Comparison of ENCODE assay signal across 8 cellular contexts in the genomic region with DNA sequence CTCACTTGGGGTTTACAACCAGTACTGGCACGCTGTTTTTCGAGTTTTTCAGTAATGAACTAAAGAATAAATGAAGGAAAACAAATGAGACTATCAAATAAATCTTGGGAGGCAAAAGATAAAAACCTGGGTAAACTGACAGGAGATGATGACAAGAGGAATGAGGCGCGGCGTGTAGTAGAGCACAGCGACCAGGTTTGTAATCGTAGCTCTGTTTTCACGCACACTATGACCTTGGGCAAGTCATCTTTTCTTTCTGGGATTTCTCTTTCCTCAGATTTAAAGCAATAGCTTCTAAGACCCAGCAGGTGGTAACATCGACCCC. TPM values are rescaled to one million over a fixed set of nuclear protein-coding genes. Genes with fewer than 3 reads are reported as not detected.
DNase-seq lines count a peak whose midpoint lies in the region; ATAC-seq, FAIRE-seq and TF ChIP-seq lines count a peak whose summit lies in the region.

No MANE protein-coding gene starts in this region.

- no peak for ATAC-seq in HG03460 (IDR thresholded peaks at IDR 0.05; ENCODE audit: unreplicated experiment)
- ATAC-seq in HG03045 (IDR thresholded peaks at IDR 0.05; ENCODE audit: unreplicated experiment): no peak

- H2BK5ac ChIP-seq in neuronal stem cell (ENCODE audit: low read length): no peak overlapping the region

- no peak for DNase-seq in CD4-positive, alpha-beta memory T cell
- DNase-seq in OCI-LY7 (ENCODE audit: low spot score): no peak
- no peak for DNase-seq in endothelial cell of umbilical vein (ENCODE audit: low read depth, low spot score)
- DNase-seq in neuronal stem cell (ENCODE audit: low spot score): no peak
- DNase-seq in stimulated activated CD8-positive, alpha-beta memory T cell treated with anti-CD3 and anti-CD28 coated beads, Interleukin-4, amount 100 ng/mL, for 48 hours: no peak
- DNase-seq in NCI-H345 (lab: John Stamatoyannopoulos, UW): no peak

- peaks cover 28% of the 10 kb centered on the region for H3K4me1 ChIP-seq in CD4-positive, alpha-beta memory T cell (ENCODE audit: insufficient read depth, low read length)
- peaks cover 27% of the 10 kb centered on the region for H3K4me1 ChIP-seq in OCI-LY7 (ENCODE audit: insufficient read depth, low read length, poor library complexity, severe bottlenecking)
- peaks cover 6% of the 10 kb centered on the region for H3K4me1 ChIP-seq in endothelial cell of umbilical vein (ENCODE audit: control insufficient read depth, extremely low read depth, insufficient read depth, low read length)
- H3K4me1 ChIP-seq in neuronal stem cell (ENCODE audit: control insufficient read depth in 2 of 2, insufficient read depth in 1 of 2, low read depth in 1 of 2, low read length in 2 of 2): peaks cover 1 to 6% of the 10 kb centered on the region in 2 donors

- WGBS in neuronal stem cell (ENCODE audit: extremely low coverage in 2 of 2, insufficient read length in 2 of 2, insufficient replicate concordance in 1 of 2), 2 donors: no CpG with 5 or more reads among the region's 9 CpGs

- H3K27ac Mint-ChIP-seq in CD4-positive, alpha-beta memory T cell: peak overlapping the region in 6 of 7 donors; percentile 98 to 100 (median 99)

- no peak overlapping the region for H3K14ac ChIP-seq in neuronal stem cell (ENCODE audit: low read length)

- H3K4me3 ChIP-seq in CD4-positive, alpha-beta memory T cell (ENCODE audit: low read length in 2 of 2): peak overlapping the region; percentile 53 to 97
- H3K4me3 ChIP-seq in OCI-LY7 (ENCODE audit: low read depth, low read length, poor library complexity, severe bottlenecking) (peak overlapping the region; percentile 86), endothelial cell of umbilical vein (replicated peaks in 1 of 3; ENCODE audit: insufficient read depth in 1 of 3, low read depth in 1 of 3, low read length in 3 of 3) (peak overlapping the region; percentile 71 to 91 (median 77)), neuronal stem cell (ENCODE audit: low read length in 2 of 2) (peak overlapping the region; percentile 75 to 99)

- no peak for TF ChIP-seq POLR2A in endothelial cell of umbilical vein (IDR thresholded peaks at IDR 0.05; ENCODE audit: low read depth, low read length)

- H2AFZ ChIP-seq in OCI-LY7 (ENCODE audit: low read length) (peak overlapping the region; percentile 47), endothelial cell of umbilical vein (ENCODE audit: low read depth, low read length) (peak overlapping the region; percentile 93), neuronal stem cell (ENCODE audit: low read length) (peak overlapping the region; percentile 87)

- H3K79me1 ChIP-seq in neuronal stem cell (ENCODE audit: low read depth, low read length): peaks cover 2% of the 10 kb centered on the region

- H3K4me2 ChIP-seq in OCI-LY7 (ENCODE audit: low read length): peak overlapping the region; percentile 88
- H3K4me2 ChIP-seq in endothelial cell of umbilical vein (ENCODE audit: insufficient read depth, low read length): peak overlapping the region; percentile 87
- H3K4me2 ChIP-seq in neuronal stem cell (ENCODE audit: insufficient read depth, low read length, poor library complexity, severe bottlenecking): peak overlapping the region; percentile 53

- no peaks in the 10 kb centered on the region for H3K9me3 ChIP-seq in CD4-positive, alpha-beta memory T cell (ENCODE audit: control insufficient read depth in 1 of 2, low read length in 2 of 2)
- H3K9me3 ChIP-seq in OCI-LY7 (ENCODE audit: low read length) (no peaks in the 10 kb centered on the region), endothelial cell of umbilical vein (replicated peaks; ENCODE audit: control insufficient read depth, insufficient read depth, low read length) (no peaks in the 10 kb centered on the region), neuronal stem cell (replicated peaks in 1 of 2; ENCODE audit: control insufficient read depth in 2 of 2, insufficient read depth in 1 of 2, low read depth in 1 of 2, low read length in 2 of 2) (no peaks in the 10 kb centered on the region)

- peaks cover 7% of the 10 kb centered on the region for H3K79me2 ChIP-seq in OCI-LY7 (ENCODE audit: insufficient read depth, low read depth, low read length)
- H3K79me2 ChIP-seq in endothelial cell of umbilical vein (ENCODE audit: control insufficient read depth, insufficient read depth, low read length): peaks cover 12% of the 10 kb centered on the region

- TF ChIP-seq CTCF in OCI-LY7 (conservative IDR thresholded peaks at IDR 0.05; ENCODE audit: low read length) (peak; percentile 42; the same call in 1 of the 2 replicates), endothelial cell of umbilical vein (IDR thresholded peaks at IDR 0.05; ENCODE audit: extremely low read depth in 1 of 2, insufficient read depth in 1 of 2, low read depth in 1 of 2, low read length in 2 of 2) (no peak)

- H3K4me3 Mint-ChIP-seq in CD4-positive, alpha-beta memory T cell: peak overlapping the region; percentile 97 to 100 (median 99)

- peaks cover 4% of the 10 kb centered on the region for H3K36me3 ChIP-seq in CD4-positive, alpha-beta memory T cell (ENCODE audit: insufficient read depth, low read length)
- peaks cover 20% of the 10 kb centered on the region for H3K36me3 ChIP-seq in OCI-LY7 (ENCODE audit: insufficient read depth, low read length)
- H3K36me3 ChIP-seq in endothelial cell of umbilical vein (ENCODE audit: control insufficient read depth in 2 of 2, extremely low read depth in 1 of 2, insufficient read depth in 2 of 2, low read length in 2 of 2): no peaks in the 10 kb centered on the region
- peaks cover 0 to 14% of the 10 kb centered on the region in 2 donors for H3K36me3 ChIP-seq in neuronal stem cell (replicated peaks in 1 of 2; ENCODE audit: control insufficient read depth in 2 of 2, insufficient read depth in 2 of 2, low read length in 2 of 2)

- H2AK5ac ChIP-seq in neuronal stem cell (ENCODE audit: low read depth, low read length): no peak overlapping the region

- H3K18ac ChIP-seq in neuronal stem cell (ENCODE audit: low read length): peak overlapping the region; percentile 85

- POLR2A ChIA-PET in CD4-positive, alpha-beta memory T cell (lab: Charles Lee; ENCODE audit: partially characterized antibody): interaction anchor here (0.7 to 1.9 kb wide), 5 partner anchors 11 to 995 kb away, joined by 3 to 10 read pairs (median 5); partner anchors contain the start of gene SLC25A15
- POLR2A ChIA-PET in OCI-LY7 (lab: Charles Lee): interaction anchor here (0.5 to 2.8 kb wide), 9 partner anchors 10 to 567 kb away, joined by 3 to 13 read pairs (median 3); no protein-coding TSS in a partner anchor
- POLR2A ChIA-PET in endothelial cell of umbilical vein (lab: Charles Lee): no interaction called here

- H3K9me2 ChIP-seq in OCI-LY7 (ENCODE audit: insufficient read depth, low read length): no peaks in the 10 kb centered on the region

- H3K4ac ChIP-seq in neuronal stem cell (ENCODE audit: low read length): no peak overlapping the region

- peaks cover 0 to 2% (median 0%) of the 10 kb centered on the region in 8 donors for H3K9me3 Mint-ChIP-seq in CD4-positive, alpha-beta memory T cell

- no peak overlapping the region for H4K91ac ChIP-seq in neuronal stem cell (ENCODE audit: low read depth, low read length, poor library complexity)

- H4K8ac ChIP-seq in neuronal stem cell (ENCODE audit: low read depth, low read length): no peak overlapping the region

- H4K20me1 ChIP-seq in OCI-LY7 (ENCODE audit: insufficient read depth, low read length) (no peaks in the 10 kb centered on the region), endothelial cell of umbilical vein (replicated peaks; ENCODE audit: control insufficient read depth, extremely low read depth, insufficient read depth, low read length) (no peaks in the 10 kb centered on the region)

- peaks cover 7 to 28% (median 24%) of the 10 kb centered on the region in 4 donors for H3K4me1 Mint-ChIP-seq in CD4-positive, alpha-beta memory T cell

- H3K9ac ChIP-seq in endothelial cell of umbilical vein (replicated peaks; ENCODE audit: extremely low read depth, insufficient read depth, low read length) (peak overlapping the region; percentile 94), neuronal stem cell (ENCODE audit: low read depth, low read length, poor library complexity) (peak overlapping the region; percentile 99)

- peak overlapping the region; percentile 79 for H3K27ac ChIP-seq in CD4-positive, alpha-beta memory T cell (ENCODE audit: low read depth, low read length)
- H3K27ac ChIP-seq in OCI-LY7 (ENCODE audit: low read depth, low read length, poor library complexity, severe bottlenecking): peak overlapping the region; percentile 72
- peak overlapping the region; percentile 75 for H3K27ac ChIP-seq in endothelial cell of umbilical vein (ENCODE audit: insufficient read depth, low read depth, low read length)
- H3K27ac ChIP-seq in neuronal stem cell (replicated peaks; ENCODE audit: low read length): peak overlapping the region; percentile 82

- H2BK120ac ChIP-seq in neuronal stem cell (ENCODE audit: low read depth, low read length): no peak overlapping the region

- FAIRE-seq in endothelial cell of umbilical vein (lab: Jason Lieb, UNC): no peak

- CTCF ChIA-PET in CD4-positive, alpha-beta memory T cell (lab: Charles Lee; ENCODE audit: partially characterized antibody): no interaction called here
- CTCF ChIA-PET in OCI-LY7 (lab: Charles Lee; ENCODE audit: unreplicated experiment) (interaction anchor here (1.3 kb wide), 1 partner anchor 77 kb away, joined by 3 read pairs; no protein-coding TSS in a partner anchor), endothelial cell of umbilical vein (lab: Charles Lee) (no interaction called here)

- BruUV-seq in OCI-LY7 (replicated peaks; lab: Mats Ljungman, UMichigan) (TSS peak; percentile 81), endothelial cell of umbilical vein (replicated peaks; lab: Mats Ljungman, UMichigan) (TSS peak; percentile 81)

- no peaks in the 10 kb centered on the region for H3K27me3 ChIP-seq in CD4-positive, alpha-beta memory T cell (ENCODE audit: insufficient read depth, low read length)
- H3K27me3 ChIP-seq in endothelial cell of umbilical vein (ENCODE audit: control insufficient read depth in 2 of 2, insufficient read depth in 2 of 2, low read length in 2 of 2): no peaks in the 10 kb centered on the region
- H3K27me3 ChIP-seq in neuronal stem cell (ENCODE audit: control insufficient read depth in 3 of 3, insufficient read depth in 3 of 3, low read depth in 1 of 3, low read length in 3 of 3): no peaks in the 10 kb centered on the region

- H3K9me1 ChIP-seq in endothelial cell of umbilical vein (replicated peaks; ENCODE audit: control insufficient read depth, extremely low read depth, insufficient read depth, low read length): no peaks in the 10 kb centered on the region

- intact Hi-C loops in CD4-positive, alpha-beta memory T cell (cut with micrococcal nuclease): loop anchor here (2.0 to 10.0 kb wide), 3 partner anchors 18 to 1736 kb away; partner anchors contain the start of genes NHLRC3, PROSER1 and SLC25A15
- intact Hi-C loops in OCI-LY7 (cut with micrococcal nuclease; ENCODE audit: unreplicated experiment): loop anchor here (10.0 kb wide), 1 partner anchor 186 kb away; no protein-coding TSS in a partner anchor
- intact Hi-C loops in endothelial cell of umbilical vein (cut with micrococcal nuclease): loop anchor here (10.0 kb wide), 5 partner anchors 294 to 1736 kb away; partner anchors contain the start of genes NHLRC3, PROSER1 and WBP4

- H2BK12ac ChIP-seq in neuronal stem cell (ENCODE audit: low read length): no peak overlapping the region

- H2BK15ac ChIP-seq in neuronal stem cell (ENCODE audit: low read length): no peak overlapping the region

- H3K36me3 Mint-ChIP-seq in CD4-positive, alpha-beta memory T cell: peaks cover 0 to 23% of the 10 kb centered on the region in 2 donors

- dilution Hi-C loops in endothelial cell of umbilical vein (cut with MboI; ENCODE audit: extremely low pct_ligation_motif_present, low sequenced_read_pairs): no loop called here

- H3K23ac ChIP-seq in neuronal stem cell (ENCODE audit: low read depth, low read length, poor library complexity): no peak overlapping the region

- H3K27me3 Mint-ChIP-seq in CD4-positive, alpha-beta memory T cell: no peaks in the 10 kb centered on the region

RNA-seq across cellular contexts. Expression of gene MRPS31, which starts 0.4 kb away (rescaled TPM):
- total RNA-seq in CD4-positive, alpha-beta memory T cell: 10 to 100 TPM; 37.7 to 39.5 TPM
- polyA plus RNA-seq in CD4-positive, alpha-beta memory T cell: 10 to 100 TPM; 48.2 to 58.5 TPM
- total RNA-seq in OCI-LY7 (2014; rRNA removed; shearing (Covaris generic)): 27.0 and 37.3 TPM in 2 replicates
- total RNA-seq in OCI-LY7 (2022) (51.6 and 60.2 TPM in 2 replicates), endothelial cell of umbilical vein (17.8 and 19.9 TPM in 2 replicates)
- polyA plus RNA-seq in endothelial cell of umbilical vein: 5.7 and 7.6 TPM in 2 replicates
- polyA plus RNA-seq in endothelial cell of umbilical vein (2011; cell fraction: cytosol; rRNA removed): 14.0 and 16.2 TPM in 2 replicates
- 19.3 and 23.2 TPM in 2 replicates for polyA plus RNA-seq in endothelial cell of umbilical vein (2011; cell fraction: nucleus; rRNA removed)
- polyA plus RNA-seq in endothelial cell of umbilical vein (2012): 15.8 and 22.2 TPM in 2 replicates
- 2.5 and 3.5 TPM in 2 replicates for polyA minus RNA-seq in endothelial cell of umbilical vein
- 3.8 TPM for polyA minus RNA-seq in endothelial cell of umbilical vein (2011; cell fraction: cytosol; rRNA and poly(A)+ RNA removed)
- 6.1 and 7.8 TPM in 2 replicates for polyA minus RNA-seq in endothelial cell of umbilical vein (2011; cell fraction: nucleus; rRNA and poly(A)+ RNA removed)
- polyA plus RNA-seq in neuronal stem cell (2013, experiment 1 of 2): 48.9 TPM
- polyA plus RNA-seq in neuronal stem cell (2013, experiment 2 of 2): 50.3 TPM

RNA-seq across cellular contexts. Expression of gene SLC25A15, which starts 18.8 kb away (rescaled TPM):
- total RNA-seq in CD4-positive, alpha-beta memory T cell: 1 to 10 TPM; 7.9 to 8.5 TPM
- 1 to 10 TPM; 4.2 to 5.0 TPM for polyA plus RNA-seq in CD4-positive, alpha-beta memory T cell
- 61.3 and 71.0 TPM in 2 replicates for total RNA-seq in OCI-LY7 (2014; rRNA removed; shearing (Covaris generic))
- total RNA-seq in OCI-LY7 (2022): 56.3 and 57.7 TPM in 2 replicates
- total RNA-seq in endothelial cell of umbilical vein: 10.8 and 11.5 TPM in 2 replicates
- 6.8 and 7.1 TPM in 2 replicates for polyA plus RNA-seq in endothelial cell of umbilical vein
- 7.2 and 8.2 TPM in 2 replicates for polyA plus RNA-seq in endothelial cell of umbilical vein (2011; cell fraction: cytosol; rRNA removed)
- 4.1 and 5.1 TPM in 2 replicates for polyA plus RNA-seq in endothelial cell of umbilical vein (2011; cell fraction: nucleus; rRNA removed)
- polyA plus RNA-seq in endothelial cell of umbilical vein (2012): 13.9 and 16.3 TPM in 2 replicates
- 20.3 and 21.7 TPM in 2 replicates for polyA minus RNA-seq in endothelial cell of umbilical vein
- 9.9 TPM for polyA minus RNA-seq in endothelial cell of umbilical vein (2011; cell fraction: cytosol; rRNA and poly(A)+ RNA removed)
- polyA minus RNA-seq in endothelial cell of umbilical vein (2011; cell fraction: nucleus; rRNA and poly(A)+ RNA removed): 2.6 and 4.0 TPM in 2 replicates
- 17.6 TPM for polyA plus RNA-seq in neuronal stem cell (2013, experiment 1 of 2)
- 16.8 TPM for polyA plus RNA-seq in neuronal stem cell (2013, experiment 2 of 2)
